In genomic region chr18:79460445-79461300, GRCh38 we compare ENCODE assay signal across 8 cellular contexts.
DNase-seq lines count a peak whose midpoint lies in the region; ATAC-seq lines count a peak whose summit lies in the region.

No MANE protein-coding gene starts in this region.

- H3K9me3 Mint-ChIP-seq in CD8-positive, alpha-beta memory T cell: no peaks in the 10 kb centered on the region

- H3K27ac Mint-ChIP-seq in CD8-positive, alpha-beta memory T cell: peak overlapping the region in 3 of 8 donors; percentile 24 to 84 (median 61)

- H3K9me3 ChIP-seq in effector memory CD4-positive, alpha-beta T cell (ENCODE audit: control insufficient read depth, low read length): no peaks in the 10 kb centered on the region
- H3K9me3 ChIP-seq in CD8-positive, alpha-beta memory T cell (ENCODE audit: low read length): no peaks in the 10 kb centered on the region

- no peak overlapping the region for H3K4me3 ChIP-seq in effector memory CD4-positive, alpha-beta T cell (ENCODE audit: insufficient read depth, low read depth, low read length, poor library complexity, severe bottlenecking)
- no peak overlapping the region for H3K4me3 ChIP-seq in CD8-positive, alpha-beta memory T cell (ENCODE audit: low read length)

- intact Hi-C loops in left colon (cut with DNase I, micrococcal nuclease): no loop called here

- no peaks in the 10 kb centered on the region for H3K4me1 ChIP-seq in effector memory CD4-positive, alpha-beta T cell (ENCODE audit: control insufficient read depth, insufficient read depth, low read length, poor library complexity, severe bottlenecking)
- no peaks in the 10 kb centered on the region for H3K4me1 ChIP-seq in CD8-positive, alpha-beta memory T cell (ENCODE audit: insufficient read depth, low read length)

- peaks cover 4 to 6% (median 5%) of the 10 kb centered on the region in 3 donors for H3K4me1 Mint-ChIP-seq in CD8-positive, alpha-beta memory T cell

- DNase-seq in medulla oblongata (ENCODE audit: extremely low spot score) (peak; percentile 7), hippocampal formation (lab: John Stamatoyannopoulos, UW) (no peak), left colon (no peak)
- DNase-seq in effector memory CD4-positive, alpha-beta T cell: no peak
- DNase-seq in CD8-positive, alpha-beta memory T cell: no peak

- no peak overlapping the region for H3K27ac ChIP-seq in effector memory CD4-positive, alpha-beta T cell (ENCODE audit: insufficient read depth, low read length, poor library complexity, severe bottlenecking)
- H3K27ac ChIP-seq in CD8-positive, alpha-beta memory T cell (ENCODE audit: low read depth, low read length): no peak overlapping the region

- POLR2A ChIA-PET in CD8-positive, alpha-beta memory T cell (lab: Charles Lee): no interaction called here

- H3K36me3 Mint-ChIP-seq in CD8-positive, alpha-beta memory T cell: peaks cover 0 to 64% (median 7%) of the 10 kb centered on the region in 3 donors

- peak; percentile 54 for ATAC-seq in GM18508 (IDR thresholded peaks at IDR 0.05; ENCODE audit: insufficient read depth, unreplicated experiment)
- ATAC-seq in GM21528 (IDR thresholded peaks at IDR 0.05; ENCODE audit: low FRiP score, unreplicated experiment): peak; percentile 74
- ATAC-seq in HG03558 (IDR thresholded peaks at IDR 0.05; ENCODE audit: extremely low read depth, unreplicated experiment): peak; percentile 51
- no peak for ATAC-seq in left colon

- no peaks in the 10 kb centered on the region for H3K27me3 Mint-ChIP-seq in CD8-positive, alpha-beta memory T cell

- H3K27me3 ChIP-seq in effector memory CD4-positive, alpha-beta T cell (replicated peaks; ENCODE audit: control insufficient read depth, insufficient read depth, low read length, poor library complexity, severe bottlenecking): no peaks in the 10 kb centered on the region
- no peaks in the 10 kb centered on the region for H3K27me3 ChIP-seq in CD8-positive, alpha-beta memory T cell (ENCODE audit: insufficient read depth, low read length, poor library complexity, severe bottlenecking)

- CTCF ChIA-PET in CD8-positive, alpha-beta memory T cell (lab: Charles Lee): no interaction called here

- H3K4me3 Mint-ChIP-seq in CD8-positive, alpha-beta memory T cell: no peak overlapping the region

- H3K36me3 ChIP-seq in effector memory CD4-positive, alpha-beta T cell (ENCODE audit: control insufficient read depth, insufficient read depth, low read length): peaks cover 61% of the 10 kb centered on the region
- H3K36me3 ChIP-seq in CD8-positive, alpha-beta memory T cell (ENCODE audit: insufficient read depth, low read length): no peaks in the 10 kb centered on the region
